Comparison of ENCODE assay signal across 8 cellular contexts in genomic region chr17:7021993-7022778, GRCh38. TPM values are rescaled to one million over a fixed set of nuclear protein-coding genes. Genes with fewer than 3 reads are reported as not detected.
DNase-seq lines count a peak whose midpoint lies in the region; ATAC-seq, FAIRE-seq and TF ChIP-seq lines count a peak whose summit lies in the region.

No MANE protein-coding gene starts in this region.

- H3K9me2 ChIP-seq in Loucy (replicated peaks; ENCODE audit: low read depth, low read length): no peaks in the 10 kb centered on the region

- H3K27me3 Mint-ChIP-seq in astrocyte (ENCODE audit: low read depth, unreplicated experiment): peaks cover 27% of the 10 kb centered on the region

- no peak for FAIRE-seq in astrocyte (lab: Jason Lieb, UNC)

- H3K4me3 Mint-ChIP-seq in astrocyte (ENCODE audit: unreplicated experiment): no peak overlapping the region

- H3K79me2 ChIP-seq in Loucy (ENCODE audit: insufficient read depth, low read length) (no peaks in the 10 kb centered on the region), astrocyte (ENCODE audit: insufficient read depth, low read length) (no peaks in the 10 kb centered on the region)

- H2AFZ ChIP-seq in Loucy (ENCODE audit: low read length) (peak overlapping the region; percentile 88), astrocyte (ENCODE audit: low read depth, low read length) (peak overlapping the region; percentile 79)

- no peak for TF ChIP-seq POLR2A in sigmoid colon (IDR thresholded peaks at IDR 0.05)

- peaks cover 4% of the 10 kb centered on the region for H3K4me1 Mint-ChIP-seq in astrocyte (ENCODE audit: low read depth, unreplicated experiment)

- peaks cover 4% of the 10 kb centered on the region for H3K36me3 Mint-ChIP-seq in astrocyte (ENCODE audit: low read depth, unreplicated experiment)

- H3K27ac Mint-ChIP-seq in astrocyte (ENCODE audit: unreplicated experiment): no peak overlapping the region

- H3K4me3 ChIP-seq in Loucy (ENCODE audit: low read length, poor library complexity, severe bottlenecking): peak overlapping the region; percentile 48
- H3K4me3 ChIP-seq in astrocyte (ENCODE audit: insufficient read depth, low read depth, low read length): peak overlapping the region; percentile 32
- H3K4me3 ChIP-seq in sigmoid colon: peak overlapping the region in 3 of 4 donors; percentile 9 to 26 (median 18)

- ATAC-seq in GM21717 (IDR thresholded peaks at IDR 0.05; ENCODE audit: unreplicated experiment): peak; percentile 48
- ATAC-seq in GM19455 (IDR thresholded peaks at IDR 0.05; ENCODE audit: unreplicated experiment): no peak

- H3K27ac ChIP-seq in astrocyte (ENCODE audit: low read depth, low read length) (no peak overlapping the region), sigmoid colon (peak overlapping the region; percentile 64 to 71 (median 68))

- TF ChIP-seq EP300 in sigmoid colon (IDR thresholded peaks at IDR 0.05): no peak

- H3K4me2 ChIP-seq in Loucy (ENCODE audit: low read depth, low read length, poor library complexity, severe bottlenecking) (peak overlapping the region; percentile 60), astrocyte (ENCODE audit: low read length) (peak overlapping the region; percentile 79)

- intact Hi-C loops in sigmoid colon (cut with DNase I): loop anchor here (5.0 kb wide), 1 partner anchor 110 kb away; no protein-coding TSS in a partner anchor

- TF ChIP-seq CTCF in Loucy (conservative IDR thresholded peaks at IDR 0.05; ENCODE audit: low read length): peak; percentile 82
- TF ChIP-seq CTCF in astrocyte (IDR thresholded peaks at IDR 0.05; ENCODE audit: insufficient read depth, low read depth, low read length): peak; percentile 55
- TF ChIP-seq CTCF in sigmoid colon (IDR thresholded peaks at IDR 0.05): peak; percentile 81 to 98 (median 88)

- peak overlapping the region; percentile 26 for H3K9ac ChIP-seq in Loucy (ENCODE audit: low read depth, low read length, poor library complexity, severe bottlenecking)
- peak overlapping the region; percentile 5 for H3K9ac ChIP-seq in astrocyte (ENCODE audit: low read length)

- peak; percentile 76 for DNase-seq in DMS53 treated with DMSO at 0.1 percent for 48 hours (lab: John Stamatoyannopoulos, UW; ENCODE audit: unreplicated experiment)
- peak; percentile 64 to 77 (median 70) for DNase-seq in T-helper 2 cell
- DNase-seq in astrocyte (ENCODE audit: low read depth): no peak
- peak; percentile 8 to 40 for DNase-seq in hippocampal formation (lab: John Stamatoyannopoulos, UW)
- DNase-seq in sigmoid colon: peak; percentile 91

- no peaks in the 10 kb centered on the region for H3K36me3 ChIP-seq in Loucy (ENCODE audit: insufficient read depth, low read length)
- H3K36me3 ChIP-seq in astrocyte (ENCODE audit: insufficient read depth, low read length): no peaks in the 10 kb centered on the region
- peaks cover 0 to 3% (median under 1%) of the 10 kb centered on the region in 4 donors for H3K36me3 ChIP-seq in sigmoid colon

- H3K4me1 ChIP-seq in Loucy (ENCODE audit: insufficient read depth, low read length, poor library complexity, severe bottlenecking): peaks cover 18% of the 10 kb centered on the region
- peaks cover 5% of the 10 kb centered on the region for H3K4me1 ChIP-seq in astrocyte (ENCODE audit: insufficient read depth, low read length)
- H3K4me1 ChIP-seq in sigmoid colon: peaks cover 0 to 48% (median 45%) of the 10 kb centered on the region in 4 donors

- H3K9me3 Mint-ChIP-seq in astrocyte (ENCODE audit: unreplicated experiment): peaks cover 2% of the 10 kb centered on the region

- H3K27me3 ChIP-seq in Loucy (ENCODE audit: insufficient read depth, low read length, poor library complexity, severe bottlenecking) (no peaks in the 10 kb centered on the region), astrocyte (ENCODE audit: insufficient read depth, low read length) (peaks cover 10% of the 10 kb centered on the region), sigmoid colon (peaks cover 9 to 30% (median 18%) of the 10 kb centered on the region in 3 donors)

- no peaks in the 10 kb centered on the region for H3F3A ChIP-seq in Loucy (ENCODE audit: low read depth)

- no peaks in the 10 kb centered on the region for H4K20me1 ChIP-seq in Loucy (ENCODE audit: insufficient read depth, low read length, poor library complexity, severe bottlenecking)
- H4K20me1 ChIP-seq in astrocyte (ENCODE audit: insufficient read depth, low read length): no peaks in the 10 kb centered on the region

- H3K9me3 ChIP-seq in Loucy (ENCODE audit: insufficient read depth, low read depth, low read length): no peaks in the 10 kb centered on the region
- no peaks in the 10 kb centered on the region for H3K9me3 ChIP-seq in astrocyte (ENCODE audit: insufficient read depth, low read depth, low read length)
- H3K9me3 ChIP-seq in sigmoid colon: no peaks in the 10 kb centered on the region

- 1 to 2% methylated on average over 53 of the region's 53 CpGs for WGBS in sigmoid colon, 2 donors

RNA-seq across cellular contexts. Expression of gene BCL6B, which starts 0.7 kb away (rescaled TPM):
- total RNA-seq in astrocyte (not detected in 2 replicates), sigmoid colon (1 to 10 TPM in 2 of 4 donors, under 1 TPM in 2; 0.71 to 2.8 (median 1.8) TPM)
- 1 to 10 TPM in 2 of 3 donors, under 1 TPM in 1; 0.46 to 3.6 (median 3.3) TPM for polyA plus RNA-seq in sigmoid colon

RNA-seq across cellular contexts. Expression of gene RNASEK, which starts 9.8 kb away (rescaled TPM):
- total RNA-seq in astrocyte (245 and 259 TPM in 2 replicates), sigmoid colon (100 to 1,000 TPM in 2 of 4 donors, 10 to 100 TPM in 2; 78.8 to 196 (median 109) TPM)
- polyA plus RNA-seq in sigmoid colon: 100 to 1,000 TPM; 261 to 363 (median 302) TPM

RNA-seq across cellular contexts. Expression of gene SLC16A13, which starts 13.6 kb away (rescaled TPM):
- total RNA-seq in astrocyte: 6.6 and 6.7 TPM in 2 replicates
- total RNA-seq in sigmoid colon: 1 to 10 TPM in 1 of 4 donors, under 1 TPM in 3; 0.36 to 1.1 (median 0.60) TPM
- polyA plus RNA-seq in sigmoid colon: 1 to 10 TPM in 2 of 3 donors, under 1 TPM in 1; 0.60 to 7.3 (median 1.2) TPM

RNA-seq across cellular contexts. Expression of gene SLC16A11, which starts 21.7 kb away (rescaled TPM):
- total RNA-seq in astrocyte (not detected in 2 replicates), sigmoid colon (under 1 TPM in 3 of 4 donors, not detected in 1; 0.33 to 0.54 (median 0.36) TPM)
- polyA plus RNA-seq in sigmoid colon: 1 to 10 TPM in 1 of 3 donors, not detected in 2; 2.4 TPM

RNA-seq across cellular contexts. Expression of gene ALOX12, which starts 26.3 kb away (rescaled TPM):
- total RNA-seq in astrocyte (not detected in 2 replicates), sigmoid colon (not detected)
- not detected for polyA plus RNA-seq in sigmoid colon
